In the genomic region with DNA sequence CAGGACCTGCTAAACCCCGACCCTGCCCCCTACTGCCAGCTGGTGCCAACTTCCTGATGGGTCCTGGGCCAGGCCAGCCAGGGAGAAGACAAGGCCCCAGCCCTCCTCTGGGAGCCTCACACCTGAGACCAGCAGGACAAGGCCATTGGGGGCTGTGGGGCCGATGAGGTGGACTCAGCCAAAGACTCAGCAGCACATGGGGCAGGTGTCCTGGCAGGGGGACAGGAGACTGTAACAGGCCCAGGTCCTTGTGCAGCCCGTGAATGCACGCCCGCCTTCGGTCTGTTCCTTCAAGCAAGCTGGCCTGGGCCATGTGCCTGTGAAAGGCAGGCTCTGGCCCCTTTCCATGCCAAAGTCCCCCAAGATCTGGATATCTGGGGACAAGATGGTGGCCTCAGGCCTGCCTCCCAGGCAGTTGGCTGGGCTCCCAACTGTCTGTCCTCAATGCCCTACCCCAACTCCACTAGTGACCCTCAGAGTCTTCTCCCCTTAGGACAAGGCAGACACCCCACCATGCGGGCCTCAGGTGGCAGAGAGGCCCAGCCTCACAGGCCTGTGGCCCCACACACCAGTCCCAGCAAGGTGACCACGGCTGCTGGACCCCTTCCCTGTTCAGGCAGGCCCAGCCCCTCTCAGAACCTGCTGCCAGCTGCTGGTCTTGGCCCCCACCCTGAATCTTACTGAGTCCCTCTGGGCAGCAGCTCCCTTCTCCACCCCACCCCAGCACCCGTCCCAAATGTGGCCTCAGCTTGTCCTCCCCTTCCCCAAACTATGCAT, we compare ENCODE assay signal across 18 cellular contexts. TPM values are rescaled to one million over a fixed set of nuclear protein-coding genes. Genes with fewer than 3 reads are reported as not detected.
"Had no signal": no experiment of that assay in that cellular context is flagged by ENCODE, and none has a peak within 500 bp of the region (broad histone marks: within the 10 kb centered on the region; RNA-seq: fewer than 3 reads in every experiment).

No MANE protein-coding gene starts in this region.

- H3K4me3 ChIP-seq: adrenal gland, lung, thyroid gland, uterus had no signal

- H3K4me1 ChIP-seq: foreskin keratinocyte, uterus had no signal

- DNase-seq: activated CD4-positive, alpha-beta memory T cell treated with anti-CD3 and anti-CD28 coated beads, Interleukin-2, amount 10 ng/mL, durations not matched to agents 7 days and 5 days; activated effector memory CD4-positive, alpha-beta T cell treated with anti-CD3 and anti-CD28 coated beads, Interleukin-2, amount 50 U/mL, for 16 hours; activated T-cell treated with anti-CD3 and anti-CD28 coated beads, Interleukin-2, amount 50 U/mL, for 4 hours; adrenal gland; cortex of kidney; effector memory CD4-positive, alpha-beta T cell; foreskin keratinocyte; head of caudate nucleus; kidney glomerular epithelial cell; naive thymus-derived CD4-positive, alpha-beta T cell; retina; stimulated activated CD4-positive, alpha-beta T cell treated with anti-CD3 and anti-CD28 coated beads, Interleukin-12 subunit alpha, Interleukin-12 subunit beta, amount 100 ng/mL, for 4 hours; stimulated activated CD4-positive, alpha-beta T cell treated with anti-CD3 and anti-CD28 coated beads, Interleukin-2, amount 100 ng/mL, for 24 hours; T-helper 1 cell; T1000; thyroid gland; uterus had no signal

- H3K36me3 ChIP-seq: adrenal gland, thyroid gland, uterus had no signal

- H3K9me3 ChIP-seq: adrenal gland, thyroid gland, uterus had no signal

- H3K27ac ChIP-seq: foreskin keratinocyte had no signal

- H3K27me3 ChIP-seq: adrenal gland, foreskin keratinocyte, thyroid gland, uterus had no signal

- ATAC-seq: activated T-cell treated with anti-CD3 and anti-CD28 coated beads, Interleukin-2, amount 50 U/mL, for 4 hours; foreskin keratinocyte; naive thymus-derived CD4-positive, alpha-beta T cell had no signal

RNA-seq across cellular contexts. Expression of a gene that starts 12.3 kb away (rescaled TPM):
- polyA plus RNA-seq: naive thymus-derived CD4-positive, alpha-beta T cell had no signal

RNA-seq across cellular contexts. Expression of a gene that starts 15.3 kb away (rescaled TPM):
- total RNA-seq: activated CD4-positive, alpha-beta memory T cell treated with anti-CD3 and anti-CD28 coated beads, Interleukin-2, amount 10 ng/mL, durations not matched to agents 7 days and 5 days; activated T-cell treated with anti-CD3 and anti-CD28 coated beads, Interleukin-2, amount 50 U/mL, for 4 hours; foreskin keratinocyte; naive thymus-derived CD4-positive, alpha-beta T cell; uterus had no signal
- polyA plus RNA-seq: foreskin keratinocyte; lung; naive thymus-derived CD4-positive, alpha-beta T cell had no signal
